ENCODE assay signal across 7 cellular contexts in the genomic region with DNA sequence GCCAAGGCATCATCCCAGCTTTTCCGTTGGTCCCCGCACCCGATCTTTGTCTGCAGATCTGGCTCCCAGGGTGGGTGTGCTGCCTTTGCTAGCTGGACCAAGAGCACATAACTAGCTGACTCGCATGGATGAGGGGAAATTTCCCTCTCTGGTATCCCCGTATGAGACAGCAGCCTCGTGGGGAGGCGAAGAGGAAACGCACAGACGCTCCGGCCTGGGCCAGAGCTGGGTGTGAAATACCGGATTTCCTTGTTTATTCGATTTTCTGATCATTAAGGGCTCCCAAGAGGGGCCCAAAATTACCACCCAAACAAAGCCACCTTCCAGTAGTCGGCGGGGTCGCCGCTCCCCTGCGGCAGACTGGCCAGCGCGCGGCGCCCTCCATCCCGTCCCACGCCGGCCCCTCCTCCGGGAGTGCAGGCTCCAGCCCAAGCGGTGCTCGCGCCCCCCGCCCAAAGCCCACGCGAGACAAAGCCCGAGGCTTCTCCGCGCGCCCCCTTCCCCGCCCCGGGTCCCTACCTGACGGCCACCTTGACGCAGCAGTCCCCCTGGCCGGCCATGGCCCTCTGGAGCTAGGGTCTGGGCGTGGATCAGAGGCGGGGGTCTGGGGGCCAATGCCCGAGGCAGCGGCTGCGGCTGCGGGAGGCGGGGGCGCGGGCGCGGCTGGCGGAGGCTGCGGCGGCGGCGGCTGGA. TPM values are rescaled to one million over a fixed set of nuclear protein-coding genes. Genes with fewer than 3 reads are reported as not detected.
DNase-seq lines count a peak whose midpoint lies in the region; ATAC-seq and TF ChIP-seq lines count a peak whose summit lies in the region.

No MANE protein-coding gene starts in this region.

- peak overlapping the region; percentile 80 for H3K4me3 ChIP-seq in OCI-LY7 (ENCODE audit: low read depth, low read length, poor library complexity, severe bottlenecking)
- H3K4me3 ChIP-seq in lower leg skin (ENCODE audit: low read depth, poor library complexity, severe bottlenecking), result peak overlapping the region; percentile 41
- H3K4me3 ChIP-seq in stomach smooth muscle (ENCODE audit: low read length in 2 of 2), result peak overlapping the region; percentile 59 to 68

- peaks cover 0 to 3% (median 0%) of the 10 kb centered on the region in 5 experiments for H3K9me3 Mint-ChIP-seq in brain

- H3K27me3 Mint-ChIP-seq in brain, result peaks cover 7% of the 10 kb centered on the region

- H3K9me3 ChIP-seq in OCI-LY7 (ENCODE audit: low read length) (no peaks in the 10 kb centered on the region), stomach smooth muscle (ENCODE audit: control insufficient read depth in 2 of 2, low read length in 2 of 2) (no peaks in the 10 kb centered on the region)

- peak overlapping the region; percentile 88 to 99 (median 97) for H3K27ac Mint-ChIP-seq in brain

- no peaks in the 10 kb centered on the region for H3K27me3 ChIP-seq in stomach smooth muscle (ENCODE audit: control insufficient read depth in 1 of 2, insufficient read depth in 2 of 2, low read length in 2 of 2)

- peaks cover 80% of the 10 kb centered on the region for H3K4me1 Mint-ChIP-seq in brain

- peak overlapping the region; percentile 90 for H3K4me2 ChIP-seq in OCI-LY7 (ENCODE audit: low read length)

- H3K4me1 ChIP-seq in OCI-LY7 (ENCODE audit: insufficient read depth, low read length, poor library complexity, severe bottlenecking) (peaks cover 83% of the 10 kb centered on the region), stomach smooth muscle (ENCODE audit: control insufficient read depth, insufficient read depth, low read length) (peaks cover 34% of the 10 kb centered on the region)

- H3K79me2 ChIP-seq in OCI-LY7 (ENCODE audit: insufficient read depth, low read depth, low read length), result peaks cover 39% of the 10 kb centered on the region

- CTCF ChIA-PET in OCI-LY7 (lab: Charles Lee; ENCODE audit: unreplicated experiment), result interaction anchor here (0.7 to 1.5 kb wide), 2 partner anchors 14 to 50 kb away, joined by 12 read pairs; no protein-coding TSS in a partner anchor

- TF ChIP-seq POLR2A in lower leg skin (IDR thresholded peaks at IDR 0.05), result no peak

- no peaks in the 10 kb centered on the region for H3K9me2 ChIP-seq in OCI-LY7 (ENCODE audit: insufficient read depth, low read length)

- peak overlapping the region; percentile 62; the same call in 1 of the 2 replicates for H2AFZ ChIP-seq in OCI-LY7 (ENCODE audit: low read length)

- TF ChIP-seq CTCF in OCI-LY7 (conservative IDR thresholded peaks at IDR 0.05; ENCODE audit: low read length) (peak; percentile 59), brain (conservative IDR thresholded peaks at IDR 0.05) (peak in 1 of 2 experiments; percentile 22), lower leg skin (IDR thresholded peaks at IDR 0.05) (no peak)

- H4K20me1 ChIP-seq in OCI-LY7 (ENCODE audit: insufficient read depth, low read length), result no peaks in the 10 kb centered on the region

- ATAC-seq in GM19455 (IDR thresholded peaks at IDR 0.05; ENCODE audit: unreplicated experiment), result peak; percentile 0

- DNase-seq in OCI-LY7 (ENCODE audit: low spot score) (peak; percentile 70), lower leg skin (ENCODE audit: low spot score in 2 of 2) (no peak), NCI-H510A treated with DMSO at 0.1 percent for 48 hours (lab: John Stamatoyannopoulos, UW) (no peak), HuH-7 (ENCODE audit: low spot score) (no peak)

- no TSS peak for BruUV-seq in OCI-LY7 (replicated peaks; lab: Mats Ljungman, UMichigan)

- peak overlapping the region; percentile 29 to 31 for H3K9ac ChIP-seq in stomach smooth muscle (ENCODE audit: low read length in 2 of 2)

- POLR2A ChIA-PET in OCI-LY7 (lab: Charles Lee), result no interaction called here

- intact Hi-C loops in OCI-LY7 (cut with micrococcal nuclease; ENCODE audit: unreplicated experiment), result loop anchor here (5.0 to 10.0 kb wide), 3 partner anchors 356 to 484 kb away; a partner anchor contains a TSS
- intact Hi-C loops in lower leg skin (cut with DNase I; ENCODE audit: low total_unique reads), result no loop called here

- no peaks in the 10 kb centered on the region for H3K36me3 ChIP-seq in OCI-LY7 (ENCODE audit: insufficient read depth, low read length)
- H3K36me3 ChIP-seq in stomach smooth muscle (ENCODE audit: control insufficient read depth in 2 of 2, insufficient read depth in 2 of 2, low read length in 2 of 2), result no peaks in the 10 kb centered on the region

- H3K36me3 Mint-ChIP-seq in brain, result no peaks in the 10 kb centered on the region

- 11 to 16% methylated on average over 29 to 32 of the region's 56 CpGs for WGBS in lower leg skin, 2 donors

- H3K27ac ChIP-seq in OCI-LY7 (ENCODE audit: low read depth, low read length, poor library complexity, severe bottlenecking) (peak overlapping the region; percentile 97), stomach smooth muscle (ENCODE audit: low read length) (no peak overlapping the region)

- peak overlapping the region; percentile 90 to 97 (median 94) for H3K4me3 Mint-ChIP-seq in brain

RNA-seq across cellular contexts. Expression of a gene that starts 0.5 kb away (rescaled TPM):
- total RNA-seq in OCI-LY7 (2014; rRNA removed; shearing (Covaris generic)), result 25.0 and 30.5 TPM in 2 replicates
- 65.7 and 72.5 TPM in 2 replicates for total RNA-seq in OCI-LY7 (2022)
- polyA plus RNA-seq in brain (ENCODE audit: insufficient read depth, low read depth, low replicate concordance), result 34.3 TPM
- total RNA-seq in lower leg skin, result 1 to 10 TPM in 2 of 4 donors, under 1 TPM in 2; 0.38 to 1.6 (median 1.0) TPM

Comparison
In these comparisons a context has a peak if more than half of its experiments do, and no peak if none do; other contexts are left out.
1. RNA of a gene that starts 0.5 kb away (total RNA-seq): 25.0 to 72.5 TPM in OCI-LY7; 0.38 to 1.6 TPM in lower leg skin; every median in the first group is over 10 times any median in the second.
2. Peak in every context shown above with its lines, with median percentiles within 50 percentile points of each other: H3K4me3 ChIP-seq.